24 cellular contexts compared by ENCODE assay signal in genomic region chr1:176628775-176629174, GRCh38.
A peak's percentile ranks its signal among the peaks of the same experiment; 100 is the strongest.
DNase-seq lines count a peak whose midpoint lies in the region; ATAC-seq and TF ChIP-seq lines count a peak whose summit lies in the region.
"Had no signal": no experiment of that assay in that cellular context is flagged by ENCODE, and none has a peak within 500 bp of the region (broad histone marks: within the 10 kb centered on the region; RNA-seq: fewer than 3 reads in every experiment).

No MANE protein-coding gene starts in this region.

- no peaks in the 10 kb centered on the region for H3K27me3 Mint-ChIP-seq in nephron (ENCODE audit: low read depth)
- H3K27me3 Mint-ChIP-seq in CD14-positive monocyte (ENCODE audit: low read depth in 3 of 3) = no peaks in the 10 kb centered on the region

- no peaks in the 10 kb centered on the region for H3K36me3 ChIP-seq in body of pancreas (replicated peaks in 1 of 2; ENCODE audit: insufficient read depth in 1 of 2, low read depth in 2 of 2)
- H3K36me3 ChIP-seq: BE2C; BLaER1 treated with 17β-estradiol and CSF1 and Interleukin-3, amounts not matched to agents 10 nM and 100 nM had no signal

- H3K4me3 ChIP-seq in body of pancreas = no peak overlapping the region
- H3K4me3 ChIP-seq: A549; BLaER1 treated with 17β-estradiol and CSF1 and Interleukin-3, amounts not matched to agents 10 nM and 100 nM; GM12878; GM23338 had no signal

- H3K27ac Mint-ChIP-seq in nephron = peak overlapping the region in 2 of 3 experiments; percentile 31
- H3K27ac Mint-ChIP-seq in CD14-positive monocyte = no peak overlapping the region
- H3K27ac Mint-ChIP-seq: CD4-positive, alpha-beta memory T cell; GM23338; H9 had no signal

- ATAC-seq in body of pancreas (peak; percentile 61), left lobe of liver (no peak)
- ATAC-seq: A549, GM12878, GM23338, HCT116 had no signal

- intact Hi-C loops in body of pancreas (cut with DNase I) (no loop called here), CD14-positive monocyte (cut with micrococcal nuclease) (no loop called here)

- TF ChIP-seq CTCF in body of pancreas (IDR thresholded peaks at IDR 0.05) (no peak), nephron (IDR thresholded peaks at IDR 0.05; ENCODE audit: unreplicated experiment in 3 of 3) (no peak), CD14-positive monocyte (IDR thresholded peaks at IDR 0.05) (no peak)

- H3K4me1 ChIP-seq in body of pancreas = peaks cover 35% of the 10 kb centered on the region
- H3K4me1 ChIP-seq: A549, BE2C had no signal

- H3K27ac ChIP-seq in body of pancreas = peak overlapping the region in 2 of 4 donors; percentile 16 to 25
- H3K27ac ChIP-seq: A549; BLaER1 treated with 17β-estradiol and CSF1 and Interleukin-3, amounts not matched to agents 10 nM and 100 nM had no signal

- H3K27me3 ChIP-seq in body of pancreas = no peaks in the 10 kb centered on the region
- H3K27me3 ChIP-seq: BE2C; BLaER1 treated with 17β-estradiol and CSF1 and Interleukin-3, amounts not matched to agents 10 nM and 100 nM had no signal

- no peaks in the 10 kb centered on the region for H3K9me3 ChIP-seq in body of pancreas
- H3K9me3 ChIP-seq: A549, BE2C had no signal

- WGBS in body of pancreas, 2 donors = 11 to 15% methylated on average over 2 of the region's 2 CpGs

- TF ChIP-seq POLR2A in body of pancreas (IDR thresholded peaks at IDR 0.05) = no peak

- H3K4me3 Mint-ChIP-seq in nephron = no peak overlapping the region
- no peak overlapping the region for H3K4me3 Mint-ChIP-seq in CD14-positive monocyte
- H3K4me3 Mint-ChIP-seq: CD4-positive, alpha-beta memory T cell; GM23338; H9 had no signal

- H3K4me1 Mint-ChIP-seq in nephron = peaks cover 20% of the 10 kb centered on the region
- H3K4me1 Mint-ChIP-seq in CD14-positive monocyte = no peaks in the 10 kb centered on the region
- H3K4me1 Mint-ChIP-seq: CD4-positive, alpha-beta memory T cell; GM23338; H9 had no signal

- H3K9me3 Mint-ChIP-seq in nephron (no peaks in the 10 kb centered on the region), CD14-positive monocyte (peaks cover 0 to 8% (median 3%) of the 10 kb centered on the region in 7 donors)
- H3K9me3 Mint-ChIP-seq: GM23338 had no signal

- H3K36me3 Mint-ChIP-seq in nephron (ENCODE audit: low read depth) (no peaks in the 10 kb centered on the region), CD14-positive monocyte (no peaks in the 10 kb centered on the region)
- H3K36me3 Mint-ChIP-seq: CD4-positive, alpha-beta memory T cell had no signal

- DNase-seq in NCI-H524 (lab: John Stamatoyannopoulos, UW) = peak; percentile 5 to 72
- DNase-seq in NCI-H524 treated with DMSO at 0.1 percent for 48 hours (lab: John Stamatoyannopoulos, UW) = no peak
- peak; percentile 91 for DNase-seq in DMS 273 treated with DMSO at 0.1 percent for 48 hours (lab: John Stamatoyannopoulos, UW)
- peak in 1 of 4 donors; percentile 3 for DNase-seq in body of pancreas
- DNase-seq in SIG-M5 (lab: John Stamatoyannopoulos, UW) = no peak
- DNase-seq in left lobe of liver (ENCODE audit: low spot score) = no peak
- no peak for DNase-seq in CD14-positive monocyte (ENCODE audit: low spot score)
- DNase-seq: 8988T; ACHN; AML-193; BE2C; Calu3; CD4-positive, alpha-beta memory T cell; COR-L47; DMS79; EL; GDM1; H9 had no signal

Comparison
In these comparisons a context has a peak if more than half of its experiments do, and no peak if none do; other contexts are left out.
1. DNase-seq: peak in NCI-H524 (2 of 2) and DMS 273 treated with DMSO at 0.1 percent for 48 hours (single experiment); none in NCI-H524 treated with DMSO at 0.1 percent for 48 hours (single experiment), SIG-M5 (single experiment), left lobe of liver (single experiment) and CD14-positive monocyte (single experiment).
2. H3K27ac Mint-ChIP-seq: peak in nephron (2 of 3); none in CD14-positive monocyte (0 of 7).